Comparison of ENCODE assay signal across 11 cellular contexts in genomic region chr10:132178046-132178445, GRCh38. TPM values are rescaled to one million over a fixed set of nuclear protein-coding genes. Genes with fewer than 3 reads are reported as not detected.
"Had no signal": no experiment of that assay in that cellular context is flagged by ENCODE, and none has a peak within 500 bp of the region (broad histone marks: within the 10 kb centered on the region; RNA-seq: fewer than 3 reads in every experiment).

No MANE protein-coding gene starts in this region.

- H3K27ac ChIP-seq: GM23248, HL-60 had no signal

- H3K4me3 ChIP-seq: GM23248, K562 had no signal

- H3K9ac ChIP-seq: GM23248 had no signal

- H3K4me3 Mint-ChIP-seq: H9 had no signal

- H2AFZ ChIP-seq: GM23248 had no signal

- H3K27ac Mint-ChIP-seq: H9 had no signal

- FAIRE-seq: H54, HTR-8/SVneo, K562 had no signal

- DNase-seq: GM23248, GOT3, H9, HCEC 1CT, IMR-90, KG1 had no signal

RNA-seq across cellular contexts. Expression of gene DPYSL4, which starts 8.7 kb away (rescaled TPM):
- total RNA-seq: HT-29, K562 had no signal
